ENCODE assay signal across 34 cellular contexts in the genomic region with DNA sequence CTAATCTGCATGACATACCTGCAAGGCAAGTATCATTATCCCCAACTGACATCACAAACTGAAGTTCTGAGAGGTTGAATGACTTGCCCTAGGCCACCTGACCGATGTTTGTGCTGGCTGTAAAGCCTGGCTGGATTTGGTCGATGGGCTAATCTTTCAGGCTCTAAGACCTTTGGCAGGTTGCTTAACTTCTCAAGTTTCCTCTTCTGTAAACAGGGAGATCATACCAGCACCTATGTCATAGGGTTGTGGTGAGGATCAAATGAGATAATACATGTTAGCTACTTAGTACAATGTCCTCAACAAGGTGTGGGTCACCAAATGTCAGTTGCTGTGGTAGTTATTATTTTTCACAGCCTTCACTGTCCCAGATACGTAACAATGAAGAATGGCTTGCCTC.
"Had no signal": no experiment of that assay in that cellular context is flagged by ENCODE, and none has a peak within 500 bp of the region (broad histone marks: within the 10 kb centered on the region; RNA-seq: fewer than 3 reads in every experiment).

No MANE protein-coding gene starts in this region.

- H3K27ac ChIP-seq: adrenal gland, body of pancreas, cardiac muscle cell, colonic mucosa, heart left ventricle, lower lobe of right lung, neural progenitor cell, parathyroid adenoma, right atrium auricular region, upper lobe of left lung had no signal

- FAIRE-seq: endometrium had no signal

- DNase-seq: activated CD4-positive, alpha-beta T cell treated with anti-CD3 and anti-CD28 coated beads, Interleukin-2, amount 50 U/mL, for 1 hour; activated CD4-positive, CD25-positive, alpha-beta regulatory T cell treated with anti-CD3 and anti-CD28 coated beads, Interleukin-2, amount 50 U/mL, for 72 hours; activated CD8-positive, alpha-beta memory T cell treated with anti-CD3 and anti-CD28 coated beads, Interleukin-2, amount 10 ng/mL, durations not matched to agents 7 days and 5 days; activated CD8-positive, alpha-beta T cell treated with anti-CD3 and anti-CD28 coated beads for 36 hours; activated effector memory CD4-positive, alpha-beta T cell treated with Interleukin-2 at 50 U/mL for 16 hours; activated naive CD4-positive, alpha-beta T cell treated with anti-CD3 and anti-CD28 coated beads for 36 hours; activated naive CD8-positive, alpha-beta T cell treated with anti-CD3 and anti-CD28 coated beads for 36 hours; activated T-cell treated with anti-CD3 and anti-CD28 coated beads for 4 hours; activated T-cell treated with anti-CD3 and anti-CD28 coated beads, Interleukin-2, amount 50 U/mL, for 72 hours; adrenal gland; aorta; body of pancreas; cerebellar nuclear complex; colonic mucosa; effector CD8-positive, alpha-beta T cell; erythroblast; foreskin fibroblast; heart left ventricle; lower lobe of right lung; mesenchymal stem cell; natural killer cell; occipital lobe; stimulated activated CD4-positive, alpha-beta T cell treated with anti-CD3 and anti-CD28 coated beads, Interleukin-1b, Interleukin-23, amount 100 ng/mL, for 48 hours; stimulated activated CD4-positive, alpha-beta T cell treated with anti-CD3 and anti-CD28 coated beads, Interleukin-4, amount 100 ng/mL, for 4 hours; stimulated activated CD8-positive, alpha-beta memory T cell treated with anti-CD3 and anti-CD28 coated beads, Interleukin-4, amount 100 ng/mL, for 48 hours; stimulated activated naive CD8-positive, alpha-beta T cell treated with anti-CD3 and anti-CD28 coated beads, Interleukin-15, amount 100 ng/mL, for 72 hours; substantia nigra; T-helper 9 cell; upper lobe of left lung had no signal
